ENCODE assay signal across 1 cellular context in the genomic region with DNA sequence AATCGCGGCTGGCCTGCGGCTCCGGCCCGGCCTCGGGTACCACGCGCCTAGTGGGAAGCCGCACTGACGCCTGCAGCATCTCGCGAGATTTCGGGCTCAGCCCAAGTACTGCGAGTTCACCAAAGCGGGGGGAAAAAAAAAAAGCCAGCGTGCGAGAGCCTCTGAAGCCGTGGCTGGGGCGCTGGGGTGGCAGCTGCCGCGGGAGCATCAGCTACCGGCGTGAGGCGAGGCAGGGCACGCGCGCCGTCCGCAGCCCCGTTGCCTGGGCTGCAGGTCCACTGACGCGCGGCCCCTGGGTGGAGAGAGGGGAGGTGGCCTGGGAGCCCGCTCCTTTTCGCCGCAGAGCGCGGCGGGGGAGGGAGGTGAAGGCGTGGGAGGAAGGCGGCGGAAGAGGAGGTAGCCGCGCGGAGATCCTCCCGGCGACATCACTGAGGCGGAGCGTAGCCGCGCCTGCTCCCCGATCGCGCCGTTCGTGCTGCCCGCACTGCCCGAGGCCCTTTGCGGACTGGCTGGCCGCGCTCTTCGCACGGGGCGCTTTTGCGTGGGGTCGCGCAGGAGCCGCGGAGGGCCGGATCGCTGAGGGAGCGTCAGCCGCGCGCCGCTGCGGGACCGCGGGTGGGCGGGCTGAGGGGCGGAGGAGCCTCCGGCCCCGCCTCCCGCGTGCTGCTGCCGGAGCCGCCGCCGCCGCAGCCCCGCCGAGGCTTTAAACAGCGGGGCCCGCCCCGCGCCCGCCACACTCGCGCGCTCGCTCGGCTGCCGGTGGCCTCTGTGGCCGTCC.
TF ChIP-seq lines count a peak whose summit lies in the region.

A gene (plus strand): TSS at position 734 of the 778 bp plus-strand sequence. CDS start 189 bp downstream, outside the sequence.

TF ChIP-seq in HepG2, 621 proteins besides CTCF, POLR2A, EP300 and RAD21 (continued from another document and continues in another):
- TF ChIP-seq, protein P1, sequence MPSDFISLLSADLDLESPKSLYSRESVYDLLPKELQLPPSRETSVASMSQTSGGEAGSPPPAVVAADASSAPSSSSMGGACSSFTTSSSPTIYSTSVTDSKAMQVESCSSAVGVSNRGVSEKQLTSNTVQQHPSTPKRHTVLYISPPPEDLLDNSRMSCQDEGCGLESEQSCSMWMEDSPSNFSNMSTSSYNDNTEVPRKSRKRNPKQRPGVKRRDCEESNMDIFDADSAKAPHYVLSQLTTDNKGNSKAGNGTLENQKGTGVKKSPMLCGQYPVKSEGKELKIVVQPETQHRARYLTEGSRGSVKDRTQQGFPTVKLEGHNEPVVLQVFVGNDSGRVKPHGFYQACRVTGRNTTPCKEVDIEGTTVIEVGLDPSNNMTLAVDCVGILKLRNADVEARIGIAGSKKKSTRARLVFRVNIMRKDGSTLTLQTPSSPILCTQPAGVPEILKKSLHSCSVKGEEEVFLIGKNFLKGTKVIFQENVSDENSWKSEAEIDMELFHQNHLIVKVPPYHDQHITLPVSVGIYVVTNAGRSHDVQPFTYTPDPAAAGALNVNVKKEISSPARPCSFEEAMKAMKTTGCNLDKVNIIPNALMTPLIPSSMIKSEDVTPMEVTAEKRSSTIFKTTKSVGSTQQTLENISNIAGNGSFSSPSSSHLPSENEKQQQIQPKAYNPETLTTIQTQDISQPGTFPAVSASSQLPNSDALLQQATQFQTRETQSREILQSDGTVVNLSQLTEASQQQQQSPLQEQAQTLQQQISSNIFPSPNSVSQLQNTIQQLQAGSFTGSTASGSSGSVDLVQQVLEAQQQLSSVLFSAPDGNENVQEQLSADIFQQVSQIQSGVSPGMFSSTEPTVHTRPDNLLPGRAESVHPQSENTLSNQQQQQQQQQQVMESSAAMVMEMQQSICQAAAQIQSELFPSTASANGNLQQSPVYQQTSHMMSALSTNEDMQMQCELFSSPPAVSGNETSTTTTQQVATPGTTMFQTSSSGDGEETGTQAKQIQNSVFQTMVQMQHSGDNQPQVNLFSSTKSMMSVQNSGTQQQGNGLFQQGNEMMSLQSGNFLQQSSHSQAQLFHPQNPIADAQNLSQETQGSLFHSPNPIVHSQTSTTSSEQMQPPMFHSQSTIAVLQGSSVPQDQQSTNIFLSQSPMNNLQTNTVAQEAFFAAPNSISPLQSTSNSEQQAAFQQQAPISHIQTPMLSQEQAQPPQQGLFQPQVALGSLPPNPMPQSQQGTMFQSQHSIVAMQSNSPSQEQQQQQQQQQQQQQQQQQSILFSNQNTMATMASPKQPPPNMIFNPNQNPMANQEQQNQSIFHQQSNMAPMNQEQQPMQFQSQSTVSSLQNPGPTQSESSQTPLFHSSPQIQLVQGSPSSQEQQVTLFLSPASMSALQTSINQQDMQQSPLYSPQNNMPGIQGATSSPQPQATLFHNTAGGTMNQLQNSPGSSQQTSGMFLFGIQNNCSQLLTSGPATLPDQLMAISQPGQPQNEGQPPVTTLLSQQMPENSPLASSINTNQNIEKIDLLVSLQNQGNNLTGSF (CRISPR knock-in tag; IDR thresholded peaks at IDR 0.05), result 0 out of 2 replicates have a peak, but pooled peaks have one; percentile 52
- TF ChIP-seq, protein P2, sequence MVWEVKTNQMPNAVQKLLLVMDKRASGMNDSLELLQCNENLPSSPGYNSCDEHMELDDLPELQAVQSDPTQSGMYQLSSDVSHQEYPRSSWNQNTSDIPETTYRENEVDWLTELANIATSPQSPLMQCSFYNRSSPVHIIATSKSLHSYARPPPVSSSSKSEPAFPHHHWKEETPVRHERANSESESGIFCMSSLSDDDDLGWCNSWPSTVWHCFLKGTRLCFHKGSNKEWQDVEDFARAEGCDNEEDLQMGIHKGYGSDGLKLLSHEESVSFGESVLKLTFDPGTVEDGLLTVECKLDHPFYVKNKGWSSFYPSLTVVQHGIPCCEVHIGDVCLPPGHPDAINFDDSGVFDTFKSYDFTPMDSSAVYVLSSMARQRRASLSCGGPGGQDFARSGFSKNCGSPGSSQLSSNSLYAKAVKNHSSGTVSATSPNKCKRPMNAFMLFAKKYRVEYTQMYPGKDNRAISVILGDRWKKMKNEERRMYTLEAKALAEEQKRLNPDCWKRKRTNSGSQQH (CRISPR knock-in tag; IDR thresholded peaks at IDR 0.05; ENCODE audit: low read depth), result no peak
- TF ChIP-seq U2AF2 (IDR thresholded peaks at IDR 0.05; ENCODE audit: low read depth, low read length) (no peak), THAP11 (CRISPR knock-in tag; IDR thresholded peaks at IDR 0.05) (peak; percentile 55; the same call in 1 of the 2 replicates), KDM2A (CRISPR knock-in tag; IDR thresholded peaks at IDR 0.05; ENCODE audit: borderline replicate concordance, low read depth) (peak; percentile 59; the same call in 1 of the 2 replicates), ETV5 (CRISPR knock-in tag; IDR thresholded peaks at IDR 0.05; ENCODE audit: borderline replicate concordance) (no peak), TAF1 (CRISPR knock-in tag; IDR thresholded peaks at IDR 0.05) (peak; percentile 44; the same call in 1 of the 2 replicates), ZNF10 (CRISPR knock-in tag; IDR thresholded peaks at IDR 0.05; ENCODE audit: borderline replicate concordance, low read depth) (no peak), NFE2 (CRISPR knock-in tag; IDR thresholded peaks at IDR 0.05) (no peak), RARG (CRISPR knock-in tag; IDR thresholded peaks at IDR 0.05; ENCODE audit: low read depth) (no peak), ZNF614 (CRISPR knock-in tag; IDR thresholded peaks at IDR 0.05; ENCODE audit: borderline replicate concordance) (no peak), ZNF333 (CRISPR knock-in tag; IDR thresholded peaks at IDR 0.05; ENCODE audit: borderline replicate concordance) (no peak; the same call in 1 of the 2 replicates), BORCS8-MEF2B (CRISPR knock-in tag; IDR thresholded peaks at IDR 0.05) (peak; percentile 42; the same call in 1 of the 2 replicates), MIER3 (CRISPR knock-in tag; IDR thresholded peaks at IDR 0.05; ENCODE audit: borderline replicate concordance) (no peak)
- TF ChIP-seq, protein P3, sequence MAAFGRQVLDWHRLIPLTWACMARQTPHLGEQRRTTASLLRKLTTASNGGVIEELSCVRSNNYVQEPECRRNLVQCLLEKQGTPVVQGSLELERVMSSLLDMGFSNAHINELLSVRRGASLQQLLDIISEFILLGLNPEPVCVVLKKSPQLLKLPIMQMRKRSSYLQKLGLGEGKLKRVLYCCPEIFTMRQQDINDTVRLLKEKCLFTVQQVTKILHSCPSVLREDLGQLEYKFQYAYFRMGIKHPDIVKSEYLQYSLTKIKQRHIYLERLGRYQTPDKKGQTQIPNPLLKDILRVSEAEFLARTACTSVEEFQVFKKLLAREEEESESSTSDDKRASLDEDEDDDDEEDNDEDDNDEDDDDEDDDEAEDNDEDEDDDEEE (CRISPR knock-in tag; IDR thresholded peaks at IDR 0.05), result 0 out of 2 replicates have a peak, but pooled peaks have one; percentile 88
- TF ChIP-seq, protein P4, sequence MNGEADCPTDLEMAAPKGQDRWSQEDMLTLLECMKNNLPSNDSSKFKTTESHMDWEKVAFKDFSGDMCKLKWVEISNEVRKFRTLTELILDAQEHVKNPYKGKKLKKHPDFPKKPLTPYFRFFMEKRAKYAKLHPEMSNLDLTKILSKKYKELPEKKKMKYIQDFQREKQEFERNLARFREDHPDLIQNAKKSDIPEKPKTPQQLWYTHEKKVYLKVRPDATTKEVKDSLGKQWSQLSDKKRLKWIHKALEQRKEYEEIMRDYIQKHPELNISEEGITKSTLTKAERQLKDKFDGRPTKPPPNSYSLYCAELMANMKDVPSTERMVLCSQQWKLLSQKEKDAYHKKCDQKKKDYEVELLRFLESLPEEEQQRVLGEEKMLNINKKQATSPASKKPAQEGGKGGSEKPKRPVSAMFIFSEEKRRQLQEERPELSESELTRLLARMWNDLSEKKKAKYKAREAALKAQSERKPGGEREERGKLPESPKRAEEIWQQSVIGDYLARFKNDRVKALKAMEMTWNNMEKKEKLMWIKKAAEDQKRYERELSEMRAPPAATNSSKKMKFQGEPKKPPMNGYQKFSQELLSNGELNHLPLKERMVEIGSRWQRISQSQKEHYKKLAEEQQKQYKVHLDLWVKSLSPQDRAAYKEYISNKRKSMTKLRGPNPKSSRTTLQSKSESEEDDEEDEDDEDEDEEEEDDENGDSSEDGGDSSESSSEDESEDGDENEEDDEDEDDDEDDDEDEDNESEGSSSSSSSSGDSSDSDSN (CRISPR knock-in tag; IDR thresholded peaks at IDR 0.05), result peak; percentile 78
- TF ChIP-seq, protein P5, sequence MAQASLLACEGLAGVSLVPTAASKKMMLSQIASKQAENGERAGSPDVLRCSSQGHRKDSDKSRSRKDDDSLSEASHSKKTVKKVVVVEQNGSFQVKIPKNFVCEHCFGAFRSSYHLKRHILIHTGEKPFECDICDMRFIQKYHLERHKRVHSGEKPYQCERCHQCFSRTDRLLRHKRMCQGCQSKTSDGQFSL (CRISPR knock-in tag; IDR thresholded peaks at IDR 0.05), result peak; percentile 72; the same call in 1 of the 2 replicates
- TF ChIP-seq, protein P6, sequence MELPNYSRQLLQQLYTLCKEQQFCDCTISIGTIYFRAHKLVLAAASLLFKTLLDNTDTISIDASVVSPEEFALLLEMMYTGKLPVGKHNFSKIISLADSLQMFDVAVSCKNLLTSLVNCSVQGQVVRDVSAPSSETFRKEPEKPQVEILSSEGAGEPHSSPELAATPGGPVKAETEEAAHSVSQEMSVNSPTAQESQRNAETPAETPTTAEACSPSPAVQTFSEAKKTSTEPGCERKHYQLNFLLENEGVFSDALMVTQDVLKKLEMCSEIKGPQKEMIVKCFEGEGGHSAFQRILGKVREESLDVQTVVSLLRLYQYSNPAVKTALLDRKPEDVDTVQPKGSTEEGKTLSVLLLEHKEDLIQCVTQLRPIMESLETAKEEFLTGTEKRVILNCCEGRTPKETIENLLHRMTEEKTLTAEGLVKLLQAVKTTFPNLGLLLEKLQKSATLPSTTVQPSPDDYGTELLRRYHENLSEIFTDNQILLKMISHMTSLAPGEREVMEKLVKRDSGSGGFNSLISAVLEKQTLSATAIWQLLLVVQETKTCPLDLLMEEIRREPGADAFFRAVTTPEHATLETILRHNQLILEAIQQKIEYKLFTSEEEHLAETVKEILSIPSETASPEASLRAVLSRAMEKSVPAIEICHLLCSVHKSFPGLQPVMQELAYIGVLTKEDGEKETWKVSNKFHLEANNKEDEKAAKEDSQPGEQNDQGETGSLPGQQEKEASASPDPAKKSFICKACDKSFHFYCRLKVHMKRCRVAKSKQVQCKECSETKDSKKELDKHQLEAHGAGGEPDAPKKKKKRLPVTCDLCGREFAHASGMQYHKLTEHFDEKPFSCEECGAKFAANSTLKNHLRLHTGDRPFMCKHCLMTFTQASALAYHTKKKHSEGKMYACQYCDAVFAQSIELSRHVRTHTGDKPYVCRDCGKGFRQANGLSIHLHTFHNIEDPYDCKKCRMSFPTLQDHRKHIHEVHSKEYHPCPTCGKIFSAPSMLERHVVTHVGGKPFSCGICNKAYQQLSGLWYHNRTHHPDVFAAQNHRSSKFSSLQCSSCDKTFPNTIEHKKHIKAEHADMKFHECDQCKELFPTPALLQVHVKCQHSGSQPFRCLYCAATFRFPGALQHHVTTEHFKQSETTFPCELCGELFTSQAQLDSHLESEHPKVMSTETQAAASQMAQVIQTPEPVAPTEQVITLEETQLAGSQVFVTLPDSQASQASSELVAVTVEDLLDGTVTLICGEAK (IDR thresholded peaks at IDR 0.05), result no peak
- TF ChIP-seq, protein P6 (CRISPR knock-in tag; IDR thresholded peaks at IDR 0.05), result peak; percentile 52; the same call in 1 of the 2 replicates
- TF ChIP-seq, protein P7, sequence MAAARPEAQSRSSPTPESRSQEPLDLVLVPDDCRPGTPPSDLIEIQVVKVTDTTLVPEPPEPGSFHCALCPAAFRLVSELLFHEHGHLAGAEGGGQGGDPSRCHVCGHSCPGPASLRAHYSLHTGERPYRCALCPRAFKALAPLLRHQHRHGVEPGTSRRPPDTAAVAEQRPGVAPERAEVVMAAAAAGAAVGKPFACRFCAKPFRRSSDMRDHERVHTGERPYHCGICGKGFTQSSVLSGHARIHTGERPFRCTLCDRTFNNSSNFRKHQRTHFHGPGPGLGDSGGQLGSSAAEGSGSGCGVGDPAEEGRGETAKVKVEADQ (CRISPR knock-in tag; IDR thresholded peaks at IDR 0.05; ENCODE audit: borderline replicate concordance), result no peak
- TF ChIP-seq, protein P8, sequence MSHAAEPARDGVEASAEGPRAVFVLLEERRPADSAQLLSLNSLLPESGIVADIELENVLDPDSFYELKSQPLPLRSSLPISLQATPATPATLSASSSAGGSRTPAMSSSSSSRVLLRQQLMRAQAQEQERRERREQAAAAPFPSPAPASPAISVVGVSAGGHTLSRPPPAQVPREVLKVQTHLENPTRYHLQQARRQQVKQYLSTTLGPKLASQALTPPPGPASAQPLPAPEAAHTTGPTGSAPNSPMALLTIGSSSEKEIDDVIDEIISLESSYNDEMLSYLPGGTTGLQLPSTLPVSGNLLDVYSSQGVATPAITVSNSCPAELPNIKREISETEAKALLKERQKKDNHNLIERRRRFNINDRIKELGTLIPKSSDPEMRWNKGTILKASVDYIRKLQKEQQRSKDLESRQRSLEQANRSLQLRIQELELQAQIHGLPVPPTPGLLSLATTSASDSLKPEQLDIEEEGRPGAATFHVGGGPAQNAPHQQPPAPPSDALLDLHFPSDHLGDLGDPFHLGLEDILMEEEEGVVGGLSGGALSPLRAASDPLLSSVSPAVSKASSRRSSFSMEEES (CRISPR knock-in tag; IDR thresholded peaks at IDR 0.05), result peak; percentile 40; the same call in 1 of the 2 replicates
- TF ChIP-seq, protein P9, sequence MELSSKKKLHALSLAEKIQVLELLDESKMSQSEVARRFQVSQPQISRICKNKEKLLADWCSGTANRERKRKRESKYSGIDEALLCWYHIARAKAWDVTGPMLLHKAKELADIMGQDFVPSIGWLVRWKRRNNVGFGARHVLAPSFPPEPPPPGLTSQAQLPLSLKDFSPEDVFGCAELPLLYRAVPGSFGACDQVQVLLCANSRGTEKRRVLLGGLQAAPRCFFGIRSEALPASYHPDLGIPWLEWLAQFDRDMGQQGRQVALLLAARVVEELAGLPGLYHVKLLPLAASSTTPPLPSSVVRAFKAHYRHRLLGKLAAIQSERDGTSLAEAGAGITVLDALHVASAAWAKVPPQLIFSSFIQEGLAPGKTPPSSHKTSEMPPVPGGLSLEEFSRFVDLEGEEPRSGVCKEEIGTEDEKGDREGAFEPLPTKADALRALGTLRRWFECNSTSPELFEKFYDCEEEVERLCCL (CRISPR knock-in tag; IDR thresholded peaks at IDR 0.05; ENCODE audit: borderline replicate concordance), result no peak
